In genomic region chr1:23900017-23900416, GRCh38 we compare ENCODE assay signal across 1 cellular context.
TF ChIP-seq lines count a peak whose summit lies in the region.

No MANE protein-coding gene starts in this region.

TF ChIP-seq in WTC11, 78 proteins besides CTCF, POLR2A, EP300 and RAD21 (continued from another document):
- TF ChIP-seq USF2 (CRISPR knock-in tag; IDR thresholded peaks at IDR 0.05): 0 out of 2 replicates have a peak, but pooled peaks have one; percentile 24
